In genomic region chr6:116877743-116878142, GRCh38 we compare ENCODE assay signal across 18 cellular contexts. TPM values are rescaled to one million over a fixed set of nuclear protein-coding genes. Genes with fewer than 3 reads are reported as not detected.
DNase-seq lines count a peak whose midpoint lies in the region; ATAC-seq, FAIRE-seq and TF ChIP-seq lines count a peak whose summit lies in the region.
"Had no signal": no experiment of that assay in that cellular context is flagged by ENCODE, and none has a peak within 500 bp of the region (broad histone marks: within the 10 kb centered on the region; RNA-seq: fewer than 3 reads in every experiment).

No MANE protein-coding gene starts in this region.

- H3K4me2 ChIP-seq in H1 (ENCODE audit: insufficient read depth in 1 of 2, low read depth in 2 of 2, low read length in 2 of 2) = peak overlapping the region; percentile 99 to 100

- POLR2A ChIA-PET in H1 (lab: Charles Lee; ENCODE audit: partially characterized antibody) = no interaction called here

- TF ChIP-seq CTCF in H1 (IDR thresholded peaks at IDR 0.05; ENCODE audit: control extremely low read depth in 1 of 3, insufficient read depth in 1 of 3, low read depth in 1 of 3, low read length in 3 of 3) (peak in 1 of 3 experiments; percentile 8; a peak in 1 of 4 replicates), nephron (IDR thresholded peaks at IDR 0.05; ENCODE audit: unreplicated experiment in 3 of 3) (no peak)

- H3K79me2 ChIP-seq in H1 (ENCODE audit: control insufficient read depth in 1 of 2, insufficient read depth in 2 of 2, low read length in 2 of 2) = no peaks in the 10 kb centered on the region

- H2AFZ ChIP-seq in H1 (ENCODE audit: low read length) = no peak overlapping the region

- no peak overlapping the region for H3K14ac ChIP-seq in H1 (ENCODE audit: insufficient read length)

- no peak overlapping the region; a peak in 1 of 7 replicates for H3K9ac ChIP-seq in H1 (replicated peaks in 1 of 4; ENCODE audit: extremely low read depth in 1 of 4, low read depth in 3 of 4, low read length in 3 of 4)

- ATAC-seq in GM21515 (IDR thresholded peaks at IDR 0.05; ENCODE audit: unreplicated experiment) = no peak

- no peak for TF ChIP-seq EP300 in H1 (IDR thresholded peaks at IDR 0.05; ENCODE audit: borderline replicate concordance in 1 of 2, low read depth in 2 of 2, low read length in 2 of 2)

- no peak overlapping the region for H3K27ac Mint-ChIP-seq in nephron
- H3K27ac Mint-ChIP-seq: activated naive CD4-positive, alpha-beta T cell treated with anti-CD3 and anti-CD28 coated beads, Interleukin-2, amount 10 ng/mL, durations not matched to agents 7 days and 5 days had no signal

- no peak overlapping the region for H3K27ac ChIP-seq in H1 (ENCODE audit: low read depth, low read length)
- H3K27ac ChIP-seq: HL-60 had no signal

- H3K9me3 ChIP-seq in H1 (ENCODE audit: insufficient read depth in 2 of 2, low read depth in 1 of 2, low read length in 1 of 2) = peaks cover 0 to under 1% of the 10 kb centered on the region in 2 experiments; a peak in 1 of 4 replicates

- H3K79me1 ChIP-seq in H1 (ENCODE audit: low read depth, low read length) = no peaks in the 10 kb centered on the region

- no peak for FAIRE-seq in H1 (lab: Jason Lieb, UNC)
- FAIRE-seq: GM12892 had no signal

- no peak overlapping the region for H4K91ac ChIP-seq in H1 (replicated peaks; ENCODE audit: insufficient read length, low read length)

- no peak for TF ChIP-seq POLR2A in H1 (IDR thresholded peaks at IDR 0.05; ENCODE audit: control extremely low read depth in 1 of 2, low read depth in 2 of 2, low read length in 2 of 2)

- no peak overlapping the region for H3K18ac ChIP-seq in H1 (ENCODE audit: extremely low read depth, low read length)

- no peaks in the 10 kb centered on the region for H3K36me3 Mint-ChIP-seq in nephron (ENCODE audit: low read depth)
- H3K36me3 Mint-ChIP-seq: activated naive CD4-positive, alpha-beta T cell treated with anti-CD3 and anti-CD28 coated beads, Interleukin-2, amount 10 ng/mL, durations not matched to agents 7 days and 5 days had no signal

- H2BK12ac ChIP-seq in H1 (ENCODE audit: low read depth, low read length) = no peak overlapping the region

- peak; percentile 32 for DNase-seq in D341Med (ENCODE audit: low spot score)
- peak; percentile 28 for DNase-seq in H7
- DNase-seq in H1 (ENCODE audit: low read depth in 1 of 2, low spot score in 2 of 2) = no peak
- no peak for DNase-seq in GM19238 (ENCODE audit: insufficient read length, low spot score)
- no peak for DNase-seq in mesenteric fat pad (ENCODE audit: low spot score)
- DNase-seq: activated CD8-positive, alpha-beta memory T cell treated with anti-CD3 and anti-CD28 coated beads, Interleukin-2, amount 50 U/mL, for 4 hours; activated naive CD4-positive, alpha-beta T cell treated with anti-CD3 and anti-CD28 coated beads, Interleukin-2, amount 10 ng/mL, durations not matched to agents 7 days and 5 days; C1 segment of cervical spinal cord; effector memory CD4-positive, alpha-beta T cell; EL; NCI-H187 treated with DMSO at 0.1 percent for 48 hours had no signal

- peaks cover 15% of the 10 kb centered on the region for H3K4me1 Mint-ChIP-seq in nephron

- peak overlapping the region; percentile 55 to 65 (median 58) for H3K4me3 Mint-ChIP-seq in nephron
- H3K4me3 Mint-ChIP-seq: activated naive CD4-positive, alpha-beta T cell treated with anti-CD3 and anti-CD28 coated beads, Interleukin-2, amount 10 ng/mL, durations not matched to agents 7 days and 5 days had no signal

- H3K36me3 ChIP-seq in H7 (replicated peaks; ENCODE audit: control insufficient read depth, insufficient read depth, low read length) = no peaks in the 10 kb centered on the region
- no peaks in the 10 kb centered on the region for H3K36me3 ChIP-seq in H1 (ENCODE audit: control insufficient read depth in 2 of 4, insufficient read depth in 4 of 4, low read length in 3 of 4)

- CTCF ChIA-PET in H1 (lab: Charles Lee; ENCODE audit: partially characterized antibody) = interaction anchor here (0.8 to 1.1 kb wide), 3 partner anchors 64 to 95 kb away, joined by 3 read pairs; no protein-coding TSS in a partner anchor

- no peak overlapping the region for H2AK5ac ChIP-seq in H1 (ENCODE audit: low read depth, low read length)

- H2BK15ac ChIP-seq in H1 (ENCODE audit: low read length) = no peak overlapping the region

- peaks cover 0 to 2% of the 10 kb centered on the region in 2 experiments for H4K20me1 ChIP-seq in H1 (replicated peaks in 1 of 2; ENCODE audit: control insufficient read depth in 1 of 2, insufficient read depth in 2 of 2, low read length in 2 of 2)

- no peaks in the 10 kb centered on the region for H3K9me3 Mint-ChIP-seq in nephron
- H3K9me3 Mint-ChIP-seq: activated naive CD4-positive, alpha-beta T cell treated with anti-CD3 and anti-CD28 coated beads, Interleukin-2, amount 10 ng/mL, durations not matched to agents 7 days and 5 days had no signal

- no peak overlapping the region for H2BK20ac ChIP-seq in H1 (ENCODE audit: low read length)

- H3K4ac ChIP-seq in H1 (replicated peaks; ENCODE audit: insufficient read length, low read depth, low read length) = no peak overlapping the region

- H3K56ac ChIP-seq in H1 (replicated peaks; ENCODE audit: insufficient read length, low read depth, low read length) = no peak overlapping the region

- H2BK5ac ChIP-seq in H1 (ENCODE audit: low read depth, low read length) = no peak overlapping the region

- H2BK120ac ChIP-seq in H1 (replicated peaks; ENCODE audit: low read depth, low read length) = no peak overlapping the region

- WGBS in H1 (ENCODE audit: extremely low coverage in 1 of 2, insufficient coverage in 1 of 2, insufficient read length in 1 of 2, insufficient replicate concordance in 2 of 2, low coverage in 1 of 2, low lambda C conversion rate in 2 of 2, missing lambda C conversion rate in 1 of 2), 2 experiments = 4% methylated on average over 10 of the region's 10 CpGs; no CpG with 5 or more reads in 1 of the 2 experiments

- peak in 1 of 2 experiments; percentile 31; a peak in 2 of 4 replicates for TF ChIP-seq RAD21 in H1 (IDR thresholded peaks at IDR 0.05 in 1 of 2, conservative IDR thresholded peaks at IDR 0.05 in 1 of 2; ENCODE audit: low read depth in 2 of 2, low read length in 2 of 2)

- H3K27me3 ChIP-seq in H7 (ENCODE audit: control insufficient read depth, insufficient read depth, low read length) = peaks cover 45% of the 10 kb centered on the region
- H3K27me3 ChIP-seq in H1 (replicated peaks in 1 of 4; ENCODE audit: control insufficient read depth in 3 of 4, extremely low read depth in 1 of 4, insufficient read depth in 3 of 4, low read length in 3 of 4) = peaks cover 12 to 41% (median 29%) of the 10 kb centered on the region in 4 experiments

- H4K5ac ChIP-seq in H1 (ENCODE audit: insufficient read length, low read depth, low read length) = no peak overlapping the region

- no peak overlapping the region for H4K8ac ChIP-seq in H1 (ENCODE audit: extremely low read depth, insufficient read depth, low read length)

- H3K23ac ChIP-seq in H1 (ENCODE audit: insufficient read length) = no peak overlapping the region

- H3K4me1 ChIP-seq in H1 (replicated peaks in 1 of 4; ENCODE audit: control insufficient read depth in 3 of 4, insufficient read depth in 4 of 4, low read length in 3 of 4) = peaks cover 0 to 5% (median 0%) of the 10 kb centered on the region in 4 experiments; a peak in 1 of 7 replicates

- H3K4me3 ChIP-seq in H7 (ENCODE audit: insufficient read depth, low read depth, low read length) = no peak overlapping the region
- H3K4me3 ChIP-seq in H1 (ENCODE audit: extremely low read depth in 1 of 4, insufficient read depth in 2 of 4, low read depth in 3 of 4, low read length in 4 of 4) = peak overlapping the region; percentile 71 to 96 (median 79); a peak in 7 of 8 replicates

- H3K27me3 Mint-ChIP-seq in nephron (ENCODE audit: low read depth) = peaks cover 76% of the 10 kb centered on the region

- peaks cover 8% of the 10 kb centered on the region; the same call in 1 of the 2 replicates for H3K23me2 ChIP-seq in H1 (ENCODE audit: low read depth, low read length)

TF ChIP-seq in H1, 55 proteins besides CTCF, POLR2A, EP300 and RAD21:
- TF ChIP-seq KDM1A (IDR thresholded peaks at IDR 0.05; ENCODE audit: borderline replicate concordance, low read length) = no peak

RNA-seq across cellular contexts. Expression of gene RFX6, which starts 0.7 kb away (rescaled TPM):
- not detected in 2 replicates for total RNA-seq in H7 (2014; rRNA removed; shearing (Covaris generic))
- total RNA-seq in H1 (2021; fragmentation: NEBNext Ultra II Directional; extraction: Animal tissue kit (Norgen Biotek cat#: 25700)) = not detected in 2 replicates
- polyA plus RNA-seq in H1 (2011; rRNA removed) = not detected in 2 replicates
- not detected for polyA plus RNA-seq in H1 (2011; cell fraction: cytosol; rRNA removed)
- not detected for polyA plus RNA-seq in H1 (2011; cell fraction: nucleus; rRNA removed)
- polyA plus RNA-seq in H1 (2012, experiment 1 of 2) = not detected in 4 replicates
- not detected for polyA plus RNA-seq in H1 (2012, experiment 2 of 2)
- 0.02 TPM for polyA plus RNA-seq in H1 (2013, experiment 1 of 2)
- 0.02 TPM for polyA plus RNA-seq in H1 (2013, experiment 2 of 2)
- polyA minus RNA-seq in H1 (2011; rRNA and poly(A)+ RNA removed) = 0.07 and 0.09 TPM in 2 replicates
- not detected for polyA minus RNA-seq in H1 (2011; cell fraction: cytosol; rRNA and poly(A)+ RNA removed)
- not detected for polyA minus RNA-seq in H1 (2011; cell fraction: nucleus; rRNA and poly(A)+ RNA removed)
- not detected for total RNA-seq in mesenteric fat pad
- total RNA-seq: mononuclear cell; RPMI7951; T-helper 1 cell treated with Interleukin-12 subunit alpha and Interleukin-12 subunit beta and Interleukin-4 antibody, amounts not matched to agents 30 ng/mL and 1 ng/mL, for 36 hours had no signal

RNA-seq across cellular contexts. Expression of gene GPRC6A, which starts 48.9 kb away (rescaled TPM):
- 0.11 TPM in 1 of 2 replicates, not detected in the other for total RNA-seq in H7 (2014; rRNA removed; shearing (Covaris generic))
- total RNA-seq in H1 (2021; fragmentation: NEBNext Ultra II Directional; extraction: Animal tissue kit (Norgen Biotek cat#: 25700)) = 0.22 TPM in 1 of 2 replicates, not detected in the other
- polyA plus RNA-seq in H1 (2011; rRNA removed) = 0.06 and 0.09 TPM in 2 replicates
- 0.08 TPM for polyA plus RNA-seq in H1 (2011; cell fraction: cytosol; rRNA removed)
- 0.04 TPM for polyA plus RNA-seq in H1 (2011; cell fraction: nucleus; rRNA removed)
- 0.11 TPM in 1 of 4 replicates, not detected in the others for polyA plus RNA-seq in H1 (2012, experiment 1 of 2)
- polyA plus RNA-seq in H1 (2012, experiment 2 of 2) = 0.08 TPM
- 0.20 TPM for polyA plus RNA-seq in H1 (2013, experiment 1 of 2)
- 0.18 TPM for polyA plus RNA-seq in H1 (2013, experiment 2 of 2)
- not detected in 2 replicates for polyA minus RNA-seq in H1 (2011; rRNA and poly(A)+ RNA removed)
- polyA minus RNA-seq in H1 (2011; cell fraction: cytosol; rRNA and poly(A)+ RNA removed) = not detected
- polyA minus RNA-seq in H1 (2011; cell fraction: nucleus; rRNA and poly(A)+ RNA removed) = not detected
- not detected for total RNA-seq in mesenteric fat pad
- total RNA-seq: mononuclear cell; RPMI7951; T-helper 1 cell treated with Interleukin-12 subunit alpha and Interleukin-12 subunit beta and Interleukin-4 antibody, amounts not matched to agents 30 ng/mL and 1 ng/mL, for 36 hours had no signal

Comparison
In these comparisons a context has a peak if more than half of its experiments do, and no peak if none do; other contexts are left out.
1. DNase-seq: peak in D341Med (single experiment) and H7 (single experiment); none in H1 (0 of 2), GM19238 (single experiment) and mesenteric fat pad (single experiment).